Comparison of ENCODE assay signal across 8 cellular contexts in genomic region chr1:38992450-38993111, GRCh38. TPM values are rescaled to one million over a fixed set of nuclear protein-coding genes. Genes with fewer than 3 reads are reported as not detected.
DNase-seq lines count a peak whose midpoint lies in the region; ATAC-seq and TF ChIP-seq lines count a peak whose summit lies in the region.

No MANE protein-coding gene starts in this region.

- H3K4me3 ChIP-seq in PC-3 (ENCODE audit: low read length) (peak overlapping the region; percentile 91), fibroblast of mammary gland (ENCODE audit: control insufficient read depth, low read depth, low read length) (peak overlapping the region; percentile 85), skeletal muscle cell (ENCODE audit: low read depth, low read length) (peak overlapping the region; percentile 89)

- peaks cover 21% of the 10 kb centered on the region for H3K36me3 ChIP-seq in PC-3 (ENCODE audit: low read depth, low read length)

- TF ChIP-seq CTCF in GM13977 (IDR thresholded peaks at IDR 0.05; ENCODE audit: extremely low read depth, insufficient read depth, missing control alignments) = no peak
- no peak for TF ChIP-seq CTCF in PC-3 (conservative IDR thresholded peaks at IDR 0.05; ENCODE audit: low read depth, low read length)
- no peak for TF ChIP-seq CTCF in fibroblast of mammary gland (conservative IDR thresholded peaks at IDR 0.05; ENCODE audit: control insufficient read depth, insufficient read depth, low read depth, low read length)

- no peaks in the 10 kb centered on the region for H3F3A ChIP-seq in PC-3 (ENCODE audit: low read length, unreplicated experiment)

- no peaks in the 10 kb centered on the region for H3K9me3 ChIP-seq in PC-3 (ENCODE audit: low read length)

- H3K9me2 ChIP-seq in PC-3 (replicated peaks; ENCODE audit: low read length) = no peaks in the 10 kb centered on the region

- H4K20me1 ChIP-seq in PC-3 (ENCODE audit: low read length) = peaks cover 40% of the 10 kb centered on the region

- H3K4me1 ChIP-seq in PC-3 (ENCODE audit: insufficient read depth, low read length) = peaks cover 28% of the 10 kb centered on the region

- in situ Hi-C loops in GM13977 (cut with MboI; ENCODE audit: low pct_unique_long_range_greater_than_20kb, low sequenced_read_pairs, unreplicated experiment) = no loop called here

- POLR2A ChIA-PET in PC-3 (lab: Charles Lee; ENCODE audit: unreplicated experiment) = no interaction called here

- TSS peak; percentile 51 for BruUV-seq in PC-3 (replicated peaks; lab: Mats Ljungman, UMichigan)

- CTCF ChIA-PET in PC-3 (lab: Charles Lee) = no interaction called here

- peaks cover 65% of the 10 kb centered on the region for H3K79me2 ChIP-seq in PC-3 (ENCODE audit: low read length)

- ATAC-seq in PC-3 (no peak), GM19397 (IDR thresholded peaks at IDR 0.05; ENCODE audit: unreplicated experiment) (no peak), GM18858 (IDR thresholded peaks at IDR 0.05; ENCODE audit: unreplicated experiment) (no peak)

- H2AFZ ChIP-seq in PC-3 (ENCODE audit: low read length) = no peak overlapping the region

- H3K4me2 ChIP-seq in PC-3 (ENCODE audit: low read length) = peak overlapping the region; percentile 92

- no peaks in the 10 kb centered on the region for H3K27me3 ChIP-seq in PC-3 (ENCODE audit: low read length)

- no peak overlapping the region for H3K27ac ChIP-seq in PC-3 (ENCODE audit: low read length)

- peak; percentile 33 for DNase-seq in GM13977 (ENCODE audit: low spot score)
- DNase-seq in PC-3 = no peak
- no peak for DNase-seq in fibroblast of mammary gland (ENCODE audit: low read depth)
- DNase-seq in skeletal muscle cell (ENCODE audit: low read depth) = no peak
- no peak for DNase-seq in T1000 (lab: John Stamatoyannopoulos, UW)
- no peak for DNase-seq in activated CD4-positive, alpha-beta T cell treated with anti-CD3 and anti-CD28 coated beads for 48 hours

- peak overlapping the region; percentile 93 for H3K9ac ChIP-seq in PC-3 (ENCODE audit: low read length)

- intact Hi-C loops in PC-3 (cut with micrococcal nuclease) = loop anchor here (5.0 kb wide), 1 partner anchor 35 kb away; the partner anchor contains the start of gene NDUFS5

RNA-seq across cellular contexts. Expression of gene AKIRIN1, which starts 1.5 kb away (rescaled TPM):
- 58.6 and 77.3 TPM in 2 replicates for total RNA-seq in PC-3 (2014; rRNA removed)

RNA-seq across cellular contexts. Expression of gene NDUFS5, which starts 33.6 kb away (rescaled TPM):
- total RNA-seq in PC-3 (2014; rRNA removed) = 760 and 864 TPM in 2 replicates

RNA-seq across cellular contexts. Expression of gene RHBDL2, which starts 51.0 kb away (rescaled TPM):
- 3.6 and 10.0 TPM in 2 replicates for total RNA-seq in PC-3 (2014; rRNA removed)
